In genomic region chr2:33763671-33764310, GRCh38 we compare ENCODE assay signal across 17 cellular contexts.
"Had no signal": no experiment of that assay in that cellular context is flagged by ENCODE, and none has a peak within 500 bp of the region (broad histone marks: within the 10 kb centered on the region; RNA-seq: fewer than 3 reads in every experiment).

No MANE protein-coding gene starts in this region.

- ATAC-seq: activated CD8-positive, alpha-beta memory T cell treated with anti-CD3 and anti-CD28 coated beads, Interleukin-2, amount 10 ng/mL, durations not matched to agents 7 days and 5 days; activated naive CD8-positive, alpha-beta T cell treated with anti-CD3 and anti-CD28 coated beads, Interleukin-2, amount 50 U/mL, for 24 hours; left ventricle myocardium superior; natural killer cell had no signal

- DNase-seq: activated CD4-positive, alpha-beta T cell treated with anti-CD3 and anti-CD28 coated beads, Interleukin-2, amount 50 U/mL, for 48 hours; activated CD8-positive, alpha-beta memory T cell treated with anti-CD3 and anti-CD28 coated beads, Interleukin-2, amount 10 ng/mL, durations not matched to agents 7 days and 5 days; activated naive CD4-positive, alpha-beta T cell treated with anti-CD3 and anti-CD28 coated beads for 36 hours; activated naive CD8-positive, alpha-beta T cell treated with anti-CD3 and anti-CD28 coated beads, Interleukin-2, amount 50 U/mL, for 24 hours; activated T-cell treated with anti-CD3 and anti-CD28 coated beads, Interleukin-2, amount 50 U/mL, for 1 hour; hippocampal formation; kidney; left ventricle myocardium superior; natural killer cell; occipital lobe; stimulated activated CD4-positive, alpha-beta T cell treated with anti-CD3 and anti-CD28 coated beads, Interleukin-4, amount 100 ng/mL, for 1 hour; stimulated activated naive CD4-positive, alpha-beta T cell; tibial artery; WERI-Rb-1 had no signal

- H3K4me3 Mint-ChIP-seq: activated CD8-positive, alpha-beta memory T cell treated with anti-CD3 and anti-CD28 coated beads, Interleukin-2, amount 10 ng/mL, durations not matched to agents 7 days and 5 days; activated naive CD4-positive, alpha-beta T cell treated with anti-CD3 and anti-CD28 coated beads for 36 hours; activated naive CD8-positive, alpha-beta T cell treated with anti-CD3 and anti-CD28 coated beads, Interleukin-2, amount 50 U/mL, for 24 hours; natural killer cell; T-helper 1 cell treated with Interleukin-12 subunit alpha and Interleukin-12 subunit beta and Interleukin-4 antibody, amounts not matched to agents 30 μg/mL and 1 μg/mL, for 36 hours had no signal

- H3K27ac Mint-ChIP-seq: activated CD8-positive, alpha-beta memory T cell treated with anti-CD3 and anti-CD28 coated beads, Interleukin-2, amount 10 ng/mL, durations not matched to agents 7 days and 5 days; activated naive CD4-positive, alpha-beta T cell treated with anti-CD3 and anti-CD28 coated beads for 36 hours; activated naive CD8-positive, alpha-beta T cell treated with anti-CD3 and anti-CD28 coated beads, Interleukin-2, amount 50 U/mL, for 24 hours; activated T-helper 2 cell treated with anti-CD3 and anti-CD28 coated beads, Interferon-gamma antibody, Interleukin-2, Interleukin-4, amounts not matched to agents 10 μg/mL and 5 μg/mL and 100 μg/mL, durations not matched to agents 14 hours and 24 hours and 36 hours; natural killer cell; T-helper 1 cell treated with Interleukin-12 subunit alpha and Interleukin-12 subunit beta and Interleukin-4 antibody, amounts not matched to agents 30 μg/mL and 1 μg/mL, for 36 hours had no signal

- H3K4me1 Mint-ChIP-seq: activated CD8-positive, alpha-beta memory T cell treated with anti-CD3 and anti-CD28 coated beads, Interleukin-2, amount 10 ng/mL, durations not matched to agents 7 days and 5 days; activated naive CD8-positive, alpha-beta T cell treated with anti-CD3 and anti-CD28 coated beads, Interleukin-2, amount 50 U/mL, for 24 hours; natural killer cell had no signal

- H3K36me3 Mint-ChIP-seq: activated CD8-positive, alpha-beta memory T cell treated with anti-CD3 and anti-CD28 coated beads, Interleukin-2, amount 10 ng/mL, durations not matched to agents 7 days and 5 days; natural killer cell had no signal

- H3K9me3 ChIP-seq: ascending aorta had no signal

- H3K27me3 Mint-ChIP-seq: activated CD8-positive, alpha-beta memory T cell treated with anti-CD3 and anti-CD28 coated beads, Interleukin-2, amount 10 ng/mL, durations not matched to agents 7 days and 5 days; activated naive CD8-positive, alpha-beta T cell treated with anti-CD3 and anti-CD28 coated beads, Interleukin-2, amount 50 U/mL, for 24 hours had no signal

- FAIRE-seq: kidney had no signal
